In genomic region chr5:158553195-158553945, GRCh38 we compare ENCODE assay signal across 18 cellular contexts.
DNase-seq lines count a peak whose midpoint lies in the region; ATAC-seq and TF ChIP-seq lines count a peak whose summit lies in the region.
"Had no signal": no experiment of that assay in that cellular context is flagged by ENCODE, and none has a peak within 500 bp of the region (broad histone marks: within the 10 kb centered on the region; RNA-seq: fewer than 3 reads in every experiment).

No MANE protein-coding gene starts in this region.

- peak overlapping the region; percentile 66 for H2AFZ ChIP-seq in GM23248

- ATAC-seq in GM21619 (IDR thresholded peaks at IDR 0.05; ENCODE audit: unreplicated experiment): no peak
- no peak for ATAC-seq in HG03159 (IDR thresholded peaks at IDR 0.05; ENCODE audit: unreplicated experiment)
- ATAC-seq: activated T-cell treated with anti-CD3 and anti-CD28 coated beads, Interleukin-2, amount 50 U/mL, for 4 hours; right lobe of liver had no signal

- H3K4me2 ChIP-seq in GM23248 (ENCODE audit: unreplicated experiment): peak overlapping the region; percentile 33

- H3K27ac ChIP-seq in GM23248 (peak overlapping the region; percentile 64), left ventricle myocardium inferior (replicated peaks) (peak overlapping the region; percentile 83), stomach smooth muscle (ENCODE audit: low read length) (peak overlapping the region; percentile 37)
- H3K27ac ChIP-seq: right lobe of liver, RWPE1, VCaP had no signal

- peaks cover 29% of the 10 kb centered on the region for H3F3A ChIP-seq in GM23248 (ENCODE audit: insufficient read depth)

- no peaks in the 10 kb centered on the region for H3K79me2 ChIP-seq in GM23248 (ENCODE audit: insufficient read depth)

- H3K4me1 ChIP-seq in GM23248 (ENCODE audit: insufficient read depth) (peaks cover 18% of the 10 kb centered on the region), left ventricle myocardium inferior (peaks cover 14% of the 10 kb centered on the region), stomach smooth muscle (ENCODE audit: control insufficient read depth, insufficient read depth, low read length) (peaks cover 6% of the 10 kb centered on the region)
- H3K4me1 ChIP-seq: right lobe of liver had no signal

- TF ChIP-seq CTCF in astrocyte of the spinal cord (IDR thresholded peaks at IDR 0.05; ENCODE audit: low read depth, low read length) (no peak), left ventricle myocardium inferior (IDR thresholded peaks at IDR 0.05; ENCODE audit: borderline replicate concordance) (no peak)

- H3K4me3 ChIP-seq in GM23248 (0 out of 2 replicates have a peak overlapping the region, but pooled peaks have one; percentile 4), astrocyte of the spinal cord (ENCODE audit: low read depth, low read length) (no peak overlapping the region), left ventricle myocardium inferior (no peak overlapping the region), stomach smooth muscle (ENCODE audit: low read length in 2 of 2) (no peak overlapping the region)
- H3K4me3 ChIP-seq: right lobe of liver had no signal

- H3K9me2 ChIP-seq in GM23248 (ENCODE audit: insufficient read depth): no peaks in the 10 kb centered on the region

- 3% methylated on average over 7 of the region's 7 CpGs for WGBS in GM23248 (ENCODE audit: low coverage in 1 of 2, low lambda C conversion rate in 2 of 2, missing lambda C conversion rate in 2 of 2), 2 experiments

- H3K9ac ChIP-seq in GM23248 (peak overlapping the region; percentile 55), stomach smooth muscle (ENCODE audit: low read length in 2 of 2) (no peak overlapping the region)

- DNase-seq in GM23248 (peak; percentile 78), astrocyte of the spinal cord (ENCODE audit: low read depth, low spot score) (peak; percentile 10), left ventricle myocardium inferior (peak; percentile 29), NCI-H146 treated with DMSO at 0.1 percent for 48 hours (lab: John Stamatoyannopoulos, UW; ENCODE audit: unreplicated experiment) (no peak)
- no peak for DNase-seq in activated CD4-positive, alpha-beta T cell treated with anti-CD3 and anti-CD28 coated beads, Interleukin-2, amount 50 U/mL, for 4 hours
- DNase-seq: activated CD4-positive, alpha-beta memory T cell treated with anti-CD3 and anti-CD28 coated beads, Interleukin-2, amount 10 ng/mL, durations not matched to agents 7 days and 5 days; activated naive CD8-positive, alpha-beta T cell treated with anti-CD3 and anti-CD28 coated beads for 36 hours; activated T-cell treated with anti-CD3 and anti-CD28 coated beads, Interleukin-2, amount 50 U/mL, for 4 hours; DMS79; NCI-H2107; right lobe of liver; stimulated activated CD4-positive, alpha-beta T cell treated with anti-CD3 and anti-CD28 coated beads, Interleukin-4, amount 100 ng/mL, for 4 hours; T-helper 1 cell had no signal

- H4K20me1 ChIP-seq in GM23248 (ENCODE audit: insufficient read depth): no peaks in the 10 kb centered on the region

- H3K9me3 ChIP-seq in GM23248 (ENCODE audit: low read depth): no peaks in the 10 kb centered on the region
- peaks cover 9% of the 10 kb centered on the region for H3K9me3 ChIP-seq in left ventricle myocardium inferior (replicated peaks)
- no peaks in the 10 kb centered on the region for H3K9me3 ChIP-seq in stomach smooth muscle (ENCODE audit: control insufficient read depth in 2 of 2, low read length in 2 of 2)
- H3K9me3 ChIP-seq: right lobe of liver had no signal

- H3K27me3 ChIP-seq in GM23248 (replicated peaks; ENCODE audit: insufficient read depth): no peaks in the 10 kb centered on the region
- H3K27me3 ChIP-seq in left ventricle myocardium inferior (ENCODE audit: low read depth): no peaks in the 10 kb centered on the region
- H3K27me3 ChIP-seq in stomach smooth muscle (ENCODE audit: control insufficient read depth in 1 of 2, insufficient read depth in 2 of 2, low read length in 2 of 2): no peaks in the 10 kb centered on the region
- H3K27me3 ChIP-seq: right lobe of liver had no signal

- H3K36me3 ChIP-seq in GM23248 (ENCODE audit: low read depth): no peaks in the 10 kb centered on the region
- no peaks in the 10 kb centered on the region for H3K36me3 ChIP-seq in left ventricle myocardium inferior
- H3K36me3 ChIP-seq in stomach smooth muscle (ENCODE audit: control insufficient read depth in 2 of 2, insufficient read depth in 2 of 2, low read length in 2 of 2): no peaks in the 10 kb centered on the region
- H3K36me3 ChIP-seq: right lobe of liver had no signal

- intact Hi-C loops in left ventricle myocardium inferior (cut with micrococcal nuclease): no loop called here

- in situ Hi-C loops in GM23248 (cut with MboI): no loop called here
- in situ Hi-C loops in astrocyte of the spinal cord (cut with HindIII; ENCODE audit: low sequenced_read_pairs): no loop called here

Comparison
In these comparisons a context has a peak if more than half of its experiments do, and no peak if none do; other contexts are left out.
1. DNase-seq: peak in GM23248 (single experiment), astrocyte of the spinal cord (single experiment) and left ventricle myocardium inferior (single experiment); none in activated CD4-positive, alpha-beta T cell treated with anti-CD3 and anti-CD28 coated beads, Interleukin-2, amount 50 U/mL, for 4 hours (0 of 2) and NCI-H146 treated with DMSO at 0.1 percent for 48 hours (single experiment).
2. Peak in every context shown above with its lines, with median percentiles within 50 percentile points of each other: H3K27ac ChIP-seq.